8 cellular contexts compared by ENCODE assay signal in the genomic region with DNA sequence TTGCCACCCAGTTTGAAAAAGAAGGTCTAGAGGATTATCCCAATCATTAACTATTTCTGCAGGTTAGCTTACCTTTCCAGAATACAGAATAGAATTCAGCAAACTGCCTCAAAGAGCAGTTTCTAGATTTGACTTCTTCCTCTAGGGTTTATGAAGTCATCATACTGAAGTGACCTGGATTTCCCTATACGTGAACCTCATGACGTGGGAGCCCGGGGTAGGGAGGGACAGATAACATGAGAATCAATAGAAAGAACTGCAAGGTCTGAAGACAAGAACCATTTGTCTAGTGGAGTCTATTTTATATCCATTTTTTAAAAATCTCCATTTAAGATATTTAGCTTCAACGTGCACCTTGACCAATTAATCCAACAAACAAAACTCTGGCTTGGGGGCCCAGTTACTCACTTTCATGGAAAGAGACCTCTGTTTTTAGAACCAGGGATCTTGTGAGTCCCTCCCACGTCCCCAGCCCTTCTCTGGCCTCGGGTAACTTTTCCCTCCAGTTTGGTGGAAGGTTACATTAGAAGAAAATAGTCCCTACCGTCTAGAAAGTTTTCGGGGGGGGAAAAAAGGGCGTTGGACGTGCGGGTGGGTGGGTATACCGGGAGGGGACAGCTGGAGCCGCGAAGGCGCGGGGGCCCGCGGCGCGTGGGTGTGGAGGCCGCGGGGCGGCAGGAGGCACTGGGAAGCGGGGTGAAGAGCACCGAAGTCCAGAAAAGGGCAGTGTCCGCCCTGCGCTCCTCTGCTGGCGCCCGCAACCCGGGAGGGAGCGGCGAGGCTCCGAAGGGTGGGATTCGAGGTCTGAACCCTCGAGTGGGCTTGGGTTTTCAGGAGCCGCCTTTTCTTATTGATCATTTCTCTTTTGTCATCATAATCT. TPM values are rescaled to one million over a fixed set of nuclear protein-coding genes. Genes with fewer than 3 reads are reported as not detected.
DNase-seq lines count a peak whose midpoint lies in the region; TF ChIP-seq lines count a peak whose summit lies in the region.

No MANE protein-coding gene starts in this region.

- H3K27me3 ChIP-seq in dorsolateral prefrontal cortex: peaks cover 0 to 5% (median 0%) of the 10 kb centered on the region in 45 donors

- DNase-seq in activated CD4-positive, CD25-positive, alpha-beta regulatory T cell treated with anti-CD3 and anti-CD28 coated beads, Interleukin-2, amount 50 U/mL, for 72 hours: peak; percentile 34
- no peak for DNase-seq in activated CD4-positive, CD25-positive, alpha-beta regulatory T cell (lab: John Stamatoyannopoulos, UW)
- no peak for DNase-seq in T-helper 2 cell treated with Interferon-gamma antibody and Interleukin-4, amounts not matched to agents 5 μg/mL and 100 μg/mL, for 36 hours (ENCODE audit: low spot score)
- DNase-seq in dorsolateral prefrontal cortex (peak in 2 of 10 donors; percentile 13 to 53), left kidney (ENCODE audit: low read depth, low spot score) (peak; percentile 89), NCI-H446 treated with DMSO at 0.1 percent for 48 hours (lab: John Stamatoyannopoulos, UW) (no peak), NCI-H524 treated with DMSO at 0.1 percent for 48 hours (lab: John Stamatoyannopoulos, UW) (no peak)
- DNase-seq in stimulated activated CD4-positive, alpha-beta T cell treated with anti-CD3 and anti-CD28 coated beads, Interleukin-2, amount 100 ng/mL, for 24 hours: peak; percentile 22 to 29

- H3K27me3 Mint-ChIP-seq in T-helper 2 cell treated with Interferon-gamma antibody and Interleukin-4, amounts not matched to agents 5 μg/mL and 100 μg/mL, for 36 hours (ENCODE audit: low read depth): peaks cover 8% of the 10 kb centered on the region

- H3K27ac ChIP-seq in dorsolateral prefrontal cortex: peak overlapping the region in 46 of 59 donors; percentile 2 to 88 (median 68)

- H3K27ac Mint-ChIP-seq in T-helper 2 cell treated with Interferon-gamma antibody and Interleukin-4, amounts not matched to agents 5 μg/mL and 100 μg/mL, for 36 hours: peak overlapping the region; percentile 75

- H3K9me3 Mint-ChIP-seq in T-helper 2 cell treated with Interferon-gamma antibody and Interleukin-4, amounts not matched to agents 5 μg/mL and 100 μg/mL, for 36 hours: no peaks in the 10 kb centered on the region

- peak overlapping the region; percentile 67 for H3K4me3 Mint-ChIP-seq in T-helper 2 cell treated with Interferon-gamma antibody and Interleukin-4, amounts not matched to agents 5 μg/mL and 100 μg/mL, for 36 hours

- intact Hi-C loops in dorsolateral prefrontal cortex (cut with DNase I): loop anchor here in 1 of 2 donors (1.0 kb wide), 1 partner anchor 14 kb away; a partner anchor contains a TSS

- peak in 3 of 56 donors; percentile 15 to 20 (median 17) for TF ChIP-seq CTCF in dorsolateral prefrontal cortex (IDR thresholded peaks at IDR 0.05 in 54 of 56, conservative IDR thresholded peaks at IDR 0.05 in 2 of 56; ENCODE audit: low read depth in 1 of 56, partially characterized antibody in 56 of 56)

- H3K36me3 Mint-ChIP-seq in T-helper 2 cell treated with Interferon-gamma antibody and Interleukin-4, amounts not matched to agents 5 μg/mL and 100 μg/mL, for 36 hours (ENCODE audit: low read depth): no peaks in the 10 kb centered on the region

- peak overlapping the region; percentile 51 to 81 (median 65) for H3K4me3 ChIP-seq in dorsolateral prefrontal cortex

- H3K4me1 Mint-ChIP-seq in T-helper 2 cell treated with Interferon-gamma antibody and Interleukin-4, amounts not matched to agents 5 μg/mL and 100 μg/mL, for 36 hours (ENCODE audit: low read depth): peaks cover 17% of the 10 kb centered on the region

RNA-seq across cellular contexts. Expression of a gene that starts 13.8 kb away (rescaled TPM):
- total RNA-seq in dorsolateral prefrontal cortex: 100 to 1,000 TPM; 132 to 285 (median 204) TPM

RNA-seq across cellular contexts. Expression of a gene that starts 38.1 kb away (rescaled TPM):
- 10 to 100 TPM in 32 of 120 experiments, 1 to 10 TPM in 88; 1.9 to 21.3 (median 7.9) TPM for total RNA-seq in dorsolateral prefrontal cortex

Comparison
In these comparisons a context has a peak if more than half of its experiments do, and no peak if none do; other contexts are left out.
1. DNase-seq: peak in activated CD4-positive, CD25-positive, alpha-beta regulatory T cell treated with anti-CD3 and anti-CD28 coated beads, Interleukin-2, amount 50 U/mL, for 72 hours (single experiment), left kidney (single experiment) and stimulated activated CD4-positive, alpha-beta T cell treated with anti-CD3 and anti-CD28 coated beads, Interleukin-2, amount 100 ng/mL, for 24 hours (2 of 2); none in activated CD4-positive, CD25-positive, alpha-beta regulatory T cell (0 of 4), T-helper 2 cell treated with Interferon-gamma antibody and Interleukin-4, amounts not matched to agents 5 μg/mL and 100 μg/mL, for 36 hours (single experiment), NCI-H446 treated with DMSO at 0.1 percent for 48 hours (single experiment) and NCI-H524 treated with DMSO at 0.1 percent for 48 hours (single experiment).